8 cellular contexts compared by ENCODE assay signal in genomic region chr6:30885481-30885998, GRCh38. TPM values are rescaled to one million over a fixed set of nuclear protein-coding genes. Genes with fewer than 3 reads are reported as not detected.
DNase-seq lines count a peak whose midpoint lies in the region; ATAC-seq and TF ChIP-seq lines count a peak whose summit lies in the region.

No MANE protein-coding gene starts in this region.

- no peak for TF ChIP-seq CTCF in dorsolateral prefrontal cortex (IDR thresholded peaks at IDR 0.05 in 54 of 56, conservative IDR thresholded peaks at IDR 0.05 in 2 of 56; ENCODE audit: low read depth in 1 of 56, partially characterized antibody in 56 of 56)

- intact Hi-C loops in dorsolateral prefrontal cortex (cut with DNase I): loop anchor here in 1 of 2 donors (2.0 kb wide), 1 partner anchor 29 kb away; the partner anchor contains the start of gene VARS2

- H3K27me3 ChIP-seq in NT2/D1 (ENCODE audit: insufficient read depth, insufficient read length) (no peaks in the 10 kb centered on the region), dorsolateral prefrontal cortex (no peaks in the 10 kb centered on the region)

- peak overlapping the region; percentile 63 for H3K4me3 ChIP-seq in NT2/D1 (ENCODE audit: insufficient read length, low read depth)
- H3K4me3 ChIP-seq in dorsolateral prefrontal cortex: peak overlapping the region; percentile 52 to 90 (median 79)

- no peak for ATAC-seq in HG02840 (IDR thresholded peaks at IDR 0.05; ENCODE audit: low FRiP score, unreplicated experiment)
- ATAC-seq in HG02588 (IDR thresholded peaks at IDR 0.05; ENCODE audit: unreplicated experiment): no peak
- ATAC-seq in HG03135 (IDR thresholded peaks at IDR 0.05; ENCODE audit: unreplicated experiment): no peak

- H3K4me1 ChIP-seq in NT2/D1 (ENCODE audit: insufficient read depth, insufficient read length): peaks cover 23% of the 10 kb centered on the region

- H3K27ac ChIP-seq in dorsolateral prefrontal cortex: peak overlapping the region; percentile 85 to 99 (median 96)

- H3K9ac ChIP-seq in NT2/D1 (ENCODE audit: insufficient read length, low read depth): peak overlapping the region; percentile 90

- H3K36me3 ChIP-seq in NT2/D1 (ENCODE audit: insufficient read depth, insufficient read length, low read length): peaks cover 26% of the 10 kb centered on the region

- DNase-seq in NCI-H510A treated with DMSO at 0.1 percent for 48 hours (lab: John Stamatoyannopoulos, UW) (peak; percentile 6), NCI-H510A (lab: John Stamatoyannopoulos, UW) (no peak), NT2/D1 (ENCODE audit: low read depth, low spot score) (no peak), dorsolateral prefrontal cortex (peak in 3 of 10 donors; percentile 33 to 63 (median 47)), mucosa of gallbladder (ENCODE audit: low spot score) (peak; percentile 77)

- H3K9me3 ChIP-seq in NT2/D1 (ENCODE audit: insufficient read depth, low read length): no peaks in the 10 kb centered on the region

RNA-seq across cellular contexts. Expression of gene DDR1, which starts 1.2 kb away (rescaled TPM):
- 100 to 1,000 TPM; 100 to 498 (median 195) TPM for total RNA-seq in dorsolateral prefrontal cortex
- 457 TPM for total RNA-seq in mucosa of gallbladder

RNA-seq across cellular contexts. Expression of gene GTF2H4, which starts 22.5 kb away (rescaled TPM):
- 100 to 1,000 TPM in 1 of 120 experiments, 10 to 100 TPM in 119; 24.7 to 107 (median 48.9) TPM for total RNA-seq in dorsolateral prefrontal cortex
- total RNA-seq in mucosa of gallbladder: 37.0 TPM

RNA-seq across cellular contexts. Expression of gene VARS2, which starts 28.5 kb away (rescaled TPM):
- 10 to 100 TPM; 27.9 to 82.8 (median 48.0) TPM for total RNA-seq in dorsolateral prefrontal cortex
- 61.4 TPM for total RNA-seq in mucosa of gallbladder

RNA-seq across cellular contexts. Expression of gene SFTA2, which starts 46.4 kb away (rescaled TPM):
- total RNA-seq in dorsolateral prefrontal cortex: under 1 TPM in 7 of 120 experiments, not detected in 113; 0.39 to 0.85 (median 0.66) TPM
- 149 TPM for total RNA-seq in mucosa of gallbladder

RNA-seq across cellular contexts. Expression of gene MUCL3, which starts 55.2 kb away (rescaled TPM):
- total RNA-seq in dorsolateral prefrontal cortex (not detected), mucosa of gallbladder (93.5 TPM)

Comparison
In these comparisons a context has a peak if more than half of its experiments do, and no peak if none do; other contexts are left out.
1. DNase-seq: peak in NCI-H510A treated with DMSO at 0.1 percent for 48 hours (single experiment) and mucosa of gallbladder (single experiment); none in NCI-H510A (single experiment) and NT2/D1 (single experiment).